ENCODE assay signal across 1 cellular context in the genomic region with DNA sequence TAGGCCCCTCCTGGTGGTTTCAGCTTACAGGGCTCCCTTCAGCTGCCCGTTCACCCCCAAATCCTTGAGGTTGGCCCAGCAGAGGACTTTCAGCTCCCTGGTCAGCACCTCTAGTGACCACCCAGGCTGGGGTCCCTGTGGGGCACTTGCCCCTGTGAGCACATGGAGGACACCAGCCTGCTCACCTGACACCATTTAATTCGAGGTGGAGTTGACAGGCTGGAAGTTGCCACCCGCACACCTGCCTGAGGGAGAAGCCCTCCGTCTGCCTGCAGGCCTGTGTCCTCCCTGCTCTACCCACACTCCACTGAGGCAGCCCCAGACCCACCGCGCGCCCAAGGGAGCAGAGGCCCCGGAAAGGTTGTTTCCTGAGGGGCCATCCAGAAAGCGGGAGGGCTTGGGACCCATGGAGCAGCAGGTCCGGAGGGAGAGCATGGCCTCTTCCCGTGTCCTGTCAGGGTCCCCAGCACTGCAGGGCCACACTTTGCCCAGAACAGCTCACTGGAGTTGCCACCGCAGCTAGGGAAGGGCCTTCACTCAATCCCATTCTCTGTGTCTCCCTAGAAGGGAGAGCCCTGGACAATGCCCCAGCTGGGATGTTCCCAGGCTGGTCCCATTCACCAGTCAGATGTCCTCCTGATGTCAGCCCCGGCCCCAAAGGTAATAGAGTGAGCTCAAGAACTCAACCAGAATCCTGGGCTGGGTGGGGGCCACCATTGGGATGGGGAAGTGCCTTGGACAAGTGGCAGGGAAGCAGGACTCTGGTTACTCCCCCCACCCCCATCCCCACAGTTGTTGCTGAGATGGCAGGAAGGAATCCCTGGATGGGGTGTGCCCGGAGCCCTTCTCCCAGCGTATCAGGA.
TF ChIP-seq lines count a peak whose summit lies in the region.

No MANE protein-coding gene starts in this region.

TF ChIP-seq in K562, 482 proteins besides CTCF, POLR2A, EP300 and RAD21 (continues in another document):
- TF ChIP-seq, protein P1, sequence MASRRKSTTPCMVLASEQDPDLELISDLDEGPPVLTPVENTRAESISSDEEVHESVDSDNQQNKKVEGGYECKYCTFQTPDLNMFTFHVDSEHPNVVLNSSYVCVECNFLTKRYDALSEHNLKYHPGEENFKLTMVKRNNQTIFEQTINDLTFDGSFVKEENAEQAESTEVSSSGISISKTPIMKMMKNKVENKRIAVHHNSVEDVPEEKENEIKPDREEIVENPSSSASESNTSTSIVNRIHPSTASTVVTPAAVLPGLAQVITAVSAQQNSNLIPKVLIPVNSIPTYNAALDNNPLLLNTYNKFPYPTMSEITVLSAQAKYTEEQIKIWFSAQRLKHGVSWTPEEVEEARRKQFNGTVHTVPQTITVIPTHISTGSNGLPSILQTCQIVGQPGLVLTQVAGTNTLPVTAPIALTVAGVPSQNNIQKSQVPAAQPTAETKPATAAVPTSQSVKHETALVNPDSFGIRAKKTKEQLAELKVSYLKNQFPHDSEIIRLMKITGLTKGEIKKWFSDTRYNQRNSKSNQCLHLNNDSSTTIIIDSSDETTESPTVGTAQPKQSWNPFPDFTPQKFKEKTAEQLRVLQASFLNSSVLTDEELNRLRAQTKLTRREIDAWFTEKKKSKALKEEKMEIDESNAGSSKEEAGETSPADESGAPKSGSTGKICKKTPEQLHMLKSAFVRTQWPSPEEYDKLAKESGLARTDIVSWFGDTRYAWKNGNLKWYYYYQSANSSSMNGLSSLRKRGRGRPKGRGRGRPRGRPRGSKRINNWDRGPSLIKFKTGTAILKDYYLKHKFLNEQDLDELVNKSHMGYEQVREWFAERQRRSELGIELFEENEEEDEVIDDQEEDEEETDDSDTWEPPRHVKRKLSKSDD (conservative IDR thresholded peaks at IDR 0.05; ENCODE audit: low read length) = no peak
- TF ChIP-seq KAT2B (IDR thresholded peaks at IDR 0.05; ENCODE audit: low read depth, low read length) (no peak), ESRRA (IDR thresholded peaks at IDR 0.05; ENCODE audit: borderline replicate concordance, low read depth) (no peak), HEY1 (CRISPR knock-in tag; IDR thresholded peaks at IDR 0.05; ENCODE audit: borderline replicate concordance) (no peak), ZNF780A (CRISPR knock-in tag; IDR thresholded peaks at IDR 0.05) (no peak), ZNF644 (tag; IDR thresholded peaks at IDR 0.05; ENCODE audit: low read depth) (no peak), CCNT2 (IDR thresholded peaks at IDR 0.05; ENCODE audit: borderline replicate concordance, extremely low read depth, insufficient read length, low read depth, low read length) (no peak), KDM5B (IDR thresholded peaks at IDR 0.05; ENCODE audit: insufficient replicate concordance, low read depth, low read length) (no peak), ELF2 (CRISPR knock-in tag; IDR thresholded peaks at IDR 0.05) (0 out of 2 replicates have a peak, but pooled peaks have one; percentile 4), NFXL1 (CRISPR knock-in tag; IDR thresholded peaks at IDR 0.05) (no peak), ZFP36 (IDR thresholded peaks at IDR 0.05; ENCODE audit: low read depth, low read length, partially characterized antibody) (no peak), TFAP4 (CRISPR knock-in tag; IDR thresholded peaks at IDR 0.05; ENCODE audit: borderline replicate concordance) (peak; percentile 54; the same call in 1 of the 2 replicates), EWSR1 (IDR thresholded peaks at IDR 0.05; ENCODE audit: borderline replicate concordance, low read depth, partially characterized antibody) (no peak), ZNF561 (CRISPR knock-in tag; conservative IDR thresholded peaks at IDR 0.05) (no peak), STAG1 (CRISPR knock-in tag; IDR thresholded peaks at IDR 0.05; ENCODE audit: borderline replicate concordance) (peak; percentile 52; the same call in 1 of the 2 replicates), MED1 (CRISPR knock-in tag; IDR thresholded peaks at IDR 0.05; ENCODE audit: borderline replicate concordance) (0 out of 2 replicates have a peak, but pooled peaks have one; percentile 71), TCF3 (CRISPR knock-in tag; IDR thresholded peaks at IDR 0.05) (no peak), ILK (tag; IDR thresholded peaks at IDR 0.05; ENCODE audit: borderline replicate concordance, low read depth) (no peak), TRIM24 (IDR thresholded peaks at IDR 0.05) (no peak), ZBTB7A (IDR thresholded peaks at IDR 0.05; ENCODE audit: borderline replicate concordance, control insufficient read depth, low read depth, low read length) (no peak), HCFC1 (IDR thresholded peaks at IDR 0.05; ENCODE audit: low read depth, low read length) (no peak), ZNF507 (tag; conservative IDR thresholded peaks at IDR 0.05) (no peak), CEBPG (CRISPR knock-in tag; IDR thresholded peaks at IDR 0.05) (no peak), CEBPG (tag; conservative IDR thresholded peaks at IDR 0.05 in 1 of 2, IDR thresholded peaks at IDR 0.05 in 1 of 2) (no peak), SNAPC5 (CRISPR knock-in tag; IDR thresholded peaks at IDR 0.05) (no peak), FOXK2 (conservative IDR thresholded peaks at IDR 0.05 in 1 of 2, IDR thresholded peaks at IDR 0.05 in 1 of 2; ENCODE audit: low read depth in 2 of 2) (no peak), MTA3 (IDR thresholded peaks at IDR 0.05; ENCODE audit: borderline replicate concordance) (no peak), ZFPM2 (CRISPR knock-in tag; IDR thresholded peaks at IDR 0.05) (no peak), PTTG1 (tag; IDR thresholded peaks at IDR 0.05; ENCODE audit: low read depth) (no peak), ZNF707 (CRISPR knock-in tag; conservative IDR thresholded peaks at IDR 0.05) (no peak), MEF2D (tag; conservative IDR thresholded peaks at IDR 0.05; ENCODE audit: low read depth) (no peak), ZBED1 (IDR thresholded peaks at IDR 0.05) (peak; percentile 2; the same call in 1 of the 2 replicates), ZNF551 (CRISPR knock-in tag; IDR thresholded peaks at IDR 0.05) (no peak), DIDO1 (tag; IDR thresholded peaks at IDR 0.05; ENCODE audit: low read depth) (no peak), CSDE1 (IDR thresholded peaks at IDR 0.05) (no peak), GTF2F1 (IDR thresholded peaks at IDR 0.05; ENCODE audit: low read depth, low read length) (no peak), HDAC1 (IDR thresholded peaks at IDR 0.05) (no peak), CREBBP (IDR thresholded peaks at IDR 0.05; ENCODE audit: low read depth, low read length) (no peak), TSC22D4 (tag; IDR thresholded peaks at IDR 0.05) (no peak), SPI1 (IDR thresholded peaks at IDR 0.05; ENCODE audit: borderline replicate concordance, low read depth, low read length) (peak; percentile 47; the same call in 1 of the 2 replicates), KDM1A (IDR thresholded peaks at IDR 0.05) (no peak), GATAD2B (IDR thresholded peaks at IDR 0.05; ENCODE audit: borderline replicate concordance) (no peak), ZBTB17 (CRISPR knock-in tag; IDR thresholded peaks at IDR 0.05) (no peak), TARDBP (IDR thresholded peaks at IDR 0.05) (no peak), MTF1 (CRISPR knock-in tag; IDR thresholded peaks at IDR 0.05; ENCODE audit: borderline replicate concordance) (no peak), FOXJ2 (tag; IDR thresholded peaks at IDR 0.05) (no peak), NRF1 (conservative IDR thresholded peaks at IDR 0.05 in 1 of 2, IDR thresholded peaks at IDR 0.05 in 1 of 2) (no peak), KDM2B (CRISPR knock-in tag; IDR thresholded peaks at IDR 0.05) (no peak), ETS2 (tag; IDR thresholded peaks at IDR 0.05; ENCODE audit: borderline replicate concordance, poor library complexity, severe bottlenecking) (no peak), ARHGAP35 (IDR thresholded peaks at IDR 0.05; ENCODE audit: partially characterized antibody) (no peak)
- TF ChIP-seq, protein P2, sequence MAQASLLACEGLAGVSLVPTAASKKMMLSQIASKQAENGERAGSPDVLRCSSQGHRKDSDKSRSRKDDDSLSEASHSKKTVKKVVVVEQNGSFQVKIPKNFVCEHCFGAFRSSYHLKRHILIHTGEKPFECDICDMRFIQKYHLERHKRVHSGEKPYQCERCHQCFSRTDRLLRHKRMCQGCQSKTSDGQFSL (CRISPR knock-in tag; IDR thresholded peaks at IDR 0.05) = 0 out of 2 replicates have a peak, but pooled peaks have one; percentile 42
- TF ChIP-seq, protein P2 (tag; IDR thresholded peaks at IDR 0.05) = no peak
- TF ChIP-seq, protein P3, sequence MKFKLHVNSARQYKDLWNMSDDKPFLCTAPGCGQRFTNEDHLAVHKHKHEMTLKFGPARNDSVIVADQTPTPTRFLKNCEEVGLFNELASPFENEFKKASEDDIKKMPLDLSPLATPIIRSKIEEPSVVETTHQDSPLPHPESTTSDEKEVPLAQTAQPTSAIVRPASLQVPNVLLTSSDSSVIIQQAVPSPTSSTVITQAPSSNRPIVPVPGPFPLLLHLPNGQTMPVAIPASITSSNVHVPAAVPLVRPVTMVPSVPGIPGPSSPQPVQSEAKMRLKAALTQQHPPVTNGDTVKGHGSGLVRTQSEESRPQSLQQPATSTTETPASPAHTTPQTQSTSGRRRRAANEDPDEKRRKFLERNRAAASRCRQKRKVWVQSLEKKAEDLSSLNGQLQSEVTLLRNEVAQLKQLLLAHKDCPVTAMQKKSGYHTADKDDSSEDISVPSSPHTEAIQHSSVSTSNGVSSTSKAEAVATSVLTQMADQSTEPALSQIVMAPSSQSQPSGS (CRISPR knock-in tag; IDR thresholded peaks at IDR 0.05) = peak; percentile 20; the same call in 1 of the 2 replicates
- TF ChIP-seq, protein P4, sequence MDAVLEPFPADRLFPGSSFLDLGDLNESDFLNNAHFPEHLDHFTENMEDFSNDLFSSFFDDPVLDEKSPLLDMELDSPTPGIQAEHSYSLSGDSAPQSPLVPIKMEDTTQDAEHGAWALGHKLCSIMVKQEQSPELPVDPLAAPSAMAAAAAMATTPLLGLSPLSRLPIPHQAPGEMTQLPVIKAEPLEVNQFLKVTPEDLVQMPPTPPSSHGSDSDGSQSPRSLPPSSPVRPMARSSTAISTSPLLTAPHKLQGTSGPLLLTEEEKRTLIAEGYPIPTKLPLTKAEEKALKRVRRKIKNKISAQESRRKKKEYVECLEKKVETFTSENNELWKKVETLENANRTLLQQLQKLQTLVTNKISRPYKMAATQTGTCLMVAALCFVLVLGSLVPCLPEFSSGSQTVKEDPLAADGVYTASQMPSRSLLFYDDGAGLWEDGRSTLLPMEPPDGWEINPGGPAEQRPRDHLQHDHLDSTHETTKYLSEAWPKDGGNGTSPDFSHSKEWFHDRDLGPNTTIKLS (IDR thresholded peaks at IDR 0.05; ENCODE audit: borderline replicate concordance, low read depth) = no peak
- TF ChIP-seq, protein P5, sequence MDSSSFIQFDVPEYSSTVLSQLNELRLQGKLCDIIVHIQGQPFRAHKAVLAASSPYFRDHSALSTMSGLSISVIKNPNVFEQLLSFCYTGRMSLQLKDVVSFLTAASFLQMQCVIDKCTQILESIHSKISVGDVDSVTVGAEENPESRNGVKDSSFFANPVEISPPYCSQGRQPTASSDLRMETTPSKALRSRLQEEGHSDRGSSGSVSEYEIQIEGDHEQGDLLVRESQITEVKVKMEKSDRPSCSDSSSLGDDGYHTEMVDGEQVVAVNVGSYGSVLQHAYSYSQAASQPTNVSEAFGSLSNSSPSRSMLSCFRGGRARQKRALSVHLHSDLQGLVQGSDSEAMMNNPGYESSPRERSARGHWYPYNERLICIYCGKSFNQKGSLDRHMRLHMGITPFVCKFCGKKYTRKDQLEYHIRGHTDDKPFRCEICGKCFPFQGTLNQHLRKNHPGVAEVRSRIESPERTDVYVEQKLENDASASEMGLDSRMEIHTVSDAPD (CRISPR knock-in tag; IDR thresholded peaks at IDR 0.05) = no peak
- TF ChIP-seq, protein P6, sequence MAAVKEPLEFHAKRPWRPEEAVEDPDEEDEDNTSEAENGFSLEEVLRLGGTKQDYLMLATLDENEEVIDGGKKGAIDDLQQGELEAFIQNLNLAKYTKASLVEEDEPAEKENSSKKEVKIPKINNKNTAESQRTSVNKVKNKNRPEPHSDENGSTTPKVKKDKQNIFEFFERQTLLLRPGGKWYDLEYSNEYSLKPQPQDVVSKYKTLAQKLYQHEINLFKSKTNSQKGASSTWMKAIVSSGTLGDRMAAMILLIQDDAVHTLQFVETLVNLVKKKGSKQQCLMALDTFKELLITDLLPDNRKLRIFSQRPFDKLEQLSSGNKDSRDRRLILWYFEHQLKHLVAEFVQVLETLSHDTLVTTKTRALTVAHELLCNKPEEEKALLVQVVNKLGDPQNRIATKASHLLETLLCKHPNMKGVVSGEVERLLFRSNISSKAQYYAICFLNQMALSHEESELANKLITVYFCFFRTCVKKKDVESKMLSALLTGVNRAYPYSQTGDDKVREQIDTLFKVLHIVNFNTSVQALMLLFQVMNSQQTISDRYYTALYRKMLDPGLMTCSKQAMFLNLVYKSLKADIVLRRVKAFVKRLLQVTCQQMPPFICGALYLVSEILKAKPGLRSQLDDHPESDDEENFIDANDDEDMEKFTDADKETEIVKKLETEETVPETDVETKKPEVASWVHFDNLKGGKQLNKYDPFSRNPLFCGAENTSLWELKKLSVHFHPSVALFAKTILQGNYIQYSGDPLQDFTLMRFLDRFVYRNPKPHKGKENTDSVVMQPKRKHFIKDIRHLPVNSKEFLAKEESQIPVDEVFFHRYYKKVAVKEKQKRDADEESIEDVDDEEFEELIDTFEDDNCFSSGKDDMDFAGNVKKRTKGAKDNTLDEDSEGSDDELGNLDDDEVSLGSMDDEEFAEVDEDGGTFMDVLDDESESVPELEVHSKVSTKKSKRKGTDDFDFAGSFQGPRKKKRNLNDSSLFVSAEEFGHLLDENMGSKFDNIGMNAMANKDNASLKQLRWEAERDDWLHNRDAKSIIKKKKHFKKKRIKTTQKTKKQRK (IDR thresholded peaks at IDR 0.05; ENCODE audit: borderline replicate concordance, low read depth, low read length) = no peak
- TF ChIP-seq, protein P7, sequence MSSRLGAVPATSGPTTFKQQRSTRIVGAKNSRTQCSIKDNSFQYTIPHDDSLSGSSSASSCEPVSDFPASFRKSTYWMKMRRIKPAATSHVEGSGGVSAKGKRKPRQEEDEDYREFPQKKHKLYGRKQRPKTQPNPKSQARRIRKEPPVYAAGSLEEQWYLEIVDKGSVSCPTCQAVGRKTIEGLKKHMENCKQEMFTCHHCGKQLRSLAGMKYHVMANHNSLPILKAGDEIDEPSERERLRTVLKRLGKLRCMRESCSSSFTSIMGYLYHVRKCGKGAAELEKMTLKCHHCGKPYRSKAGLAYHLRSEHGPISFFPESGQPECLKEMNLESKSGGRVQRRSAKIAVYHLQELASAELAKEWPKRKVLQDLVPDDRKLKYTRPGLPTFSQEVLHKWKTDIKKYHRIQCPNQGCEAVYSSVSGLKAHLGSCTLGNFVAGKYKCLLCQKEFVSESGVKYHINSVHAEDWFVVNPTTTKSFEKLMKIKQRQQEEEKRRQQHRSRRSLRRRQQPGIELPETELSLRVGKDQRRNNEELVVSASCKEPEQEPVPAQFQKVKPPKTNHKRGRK (tag; IDR thresholded peaks at IDR 0.05) = no peak
